Comparison of ENCODE assay signal across 8 cellular contexts in genomic region chr5:80959768-80960442, GRCh38. TPM values are rescaled to one million over a fixed set of nuclear protein-coding genes. Genes with fewer than 3 reads are reported as not detected.
A peak's percentile ranks its signal among the peaks of the same experiment; 100 is the strongest.
DNase-seq lines count a peak whose midpoint lies in the region; ATAC-seq and TF ChIP-seq lines count a peak whose summit lies in the region.

RASGRF2 (plus strand) TSS chr5:80960363; CDS start chr5:80960739, 376 bp downstream.

- intact Hi-C loops in mammary epithelial cell (cut with micrococcal nuclease) = no loop called here

- peak; percentile 88 for DNase-seq in H7
- DNase-seq in mammary epithelial cell = no peak
- peak; percentile 90 for DNase-seq in islet precursor cell
- peak; percentile 20 to 38 for DNase-seq in stimulated activated CD4-positive, alpha-beta T cell treated with anti-CD3 and anti-CD28 coated beads, Interleukin-12 subunit alpha, Interleukin-12 subunit beta, amount 100 ng/mL, for 24 hours (ENCODE audit: low read depth in 2 of 2)

- dilution Hi-C loops in mammary epithelial cell (cut with HindIII; ENCODE audit: low sequenced_read_pairs) = loop anchor here (5.0 kb wide), 1 partner anchor 47 kb away; no protein-coding TSS in a partner anchor

- no peaks in the 10 kb centered on the region for H3K9me3 ChIP-seq in mammary epithelial cell (replicated peaks; ENCODE audit: insufficient read depth, low read length)

- H3K27ac ChIP-seq in mammary epithelial cell (ENCODE audit: insufficient read depth, low read depth, low read length) = no peak within 1 kb of the TSS

- WGBS in mammary epithelial cell (ENCODE audit: low coverage, missing lambda C conversion rate) = 45% methylated on average over 27 of the region's 66 CpGs

- H2AFZ ChIP-seq in mammary epithelial cell (ENCODE audit: low read depth, low read length) = peak within 1 kb of the TSS; percentile 80

- BruUV-seq in mammary epithelial cell (replicated peaks; lab: Mats Ljungman, UMichigan) = no TSS peak

- H3K4me1 ChIP-seq in mammary epithelial cell (ENCODE audit: insufficient read depth, low read length) = no peaks in the 10 kb centered on the region

- no peak within 1 kb of the TSS for H3K9ac ChIP-seq in mammary epithelial cell (ENCODE audit: insufficient read depth, low read length)

- TF ChIP-seq CTCF in WI38 (IDR thresholded peaks at IDR 0.05; ENCODE audit: low read depth, low read length) = no peak
- TF ChIP-seq CTCF in mammary epithelial cell (conservative IDR thresholded peaks at IDR 0.05 in 1 of 2, IDR thresholded peaks at IDR 0.05 in 1 of 2; ENCODE audit: extremely low read depth in 1 of 2, insufficient read depth in 1 of 2, low read depth in 1 of 2, low read length in 2 of 2) = no peak

- H3K36me3 ChIP-seq in H7 (replicated peaks; ENCODE audit: control insufficient read depth, insufficient read depth, low read length) = no peaks in the 10 kb centered on the region
- H3K36me3 ChIP-seq in mammary epithelial cell (ENCODE audit: insufficient read depth, low read length) = no peaks in the 10 kb centered on the region

- ATAC-seq in GM19463 (IDR thresholded peaks at IDR 0.05; ENCODE audit: unreplicated experiment) (no peak), HG02870 (IDR thresholded peaks at IDR 0.05; ENCODE audit: unreplicated experiment) (no peak), HG02970 (IDR thresholded peaks at IDR 0.05; ENCODE audit: low FRiP score, unreplicated experiment) (no peak)

- no peaks in the 10 kb centered on the region for H4K20me1 ChIP-seq in mammary epithelial cell (ENCODE audit: insufficient read depth, low read length)

- peaks cover 19% of the 10 kb centered on the region for H3K27me3 ChIP-seq in H7 (ENCODE audit: control insufficient read depth, insufficient read depth, low read length)
- peaks cover 19% of the 10 kb centered on the region for H3K27me3 ChIP-seq in mammary epithelial cell (ENCODE audit: insufficient read depth, low read length)

- H3K4me2 ChIP-seq in mammary epithelial cell (ENCODE audit: insufficient read depth, low read depth, low read length) = peak within 1 kb of the TSS; percentile 92

- H3K79me2 ChIP-seq in mammary epithelial cell (ENCODE audit: insufficient read depth, low read length) = no peaks in the 10 kb centered on the region

- CTCF ChIA-PET in mammary epithelial cell (lab: Charles Lee; ENCODE audit: low non-redundant PET) = no interaction called here

- H3K4me3 ChIP-seq in H7 (ENCODE audit: insufficient read depth, low read depth, low read length) = peak within 1 kb of the TSS; percentile 66
- H3K4me3 ChIP-seq in WI38 (ENCODE audit: low read depth, low read length) = peak within 1 kb of the TSS; percentile 81
- H3K4me3 ChIP-seq in mammary epithelial cell (replicated peaks in 1 of 3; ENCODE audit: insufficient read depth in 1 of 3, low read depth in 2 of 3, low read length in 3 of 3) = peak within 1 kb of the TSS in 2 of 3 experiments; percentile 32 to 35

- in situ Hi-C loops in mammary epithelial cell (cut with MboI; ENCODE audit: low sequenced_read_pairs in 2 of 2) = no loop called here

RNA-seq across cellular contexts. Expression of gene RASGRF2, which starts in this region (rescaled TPM):
- total RNA-seq in H7 (2014; rRNA removed; shearing (Covaris generic)) = 4.0 and 5.3 TPM in 2 replicates
- 1 to 10 TPM in 1 of 2 donors, under 1 TPM in 1; 0.19 to 2.0 TPM for total RNA-seq in mammary epithelial cell
- 0.05 TPM for polyA plus RNA-seq in mammary epithelial cell
- not detected for polyA minus RNA-seq in mammary epithelial cell
